15 cellular contexts compared by ENCODE assay signal in the genomic region with DNA sequence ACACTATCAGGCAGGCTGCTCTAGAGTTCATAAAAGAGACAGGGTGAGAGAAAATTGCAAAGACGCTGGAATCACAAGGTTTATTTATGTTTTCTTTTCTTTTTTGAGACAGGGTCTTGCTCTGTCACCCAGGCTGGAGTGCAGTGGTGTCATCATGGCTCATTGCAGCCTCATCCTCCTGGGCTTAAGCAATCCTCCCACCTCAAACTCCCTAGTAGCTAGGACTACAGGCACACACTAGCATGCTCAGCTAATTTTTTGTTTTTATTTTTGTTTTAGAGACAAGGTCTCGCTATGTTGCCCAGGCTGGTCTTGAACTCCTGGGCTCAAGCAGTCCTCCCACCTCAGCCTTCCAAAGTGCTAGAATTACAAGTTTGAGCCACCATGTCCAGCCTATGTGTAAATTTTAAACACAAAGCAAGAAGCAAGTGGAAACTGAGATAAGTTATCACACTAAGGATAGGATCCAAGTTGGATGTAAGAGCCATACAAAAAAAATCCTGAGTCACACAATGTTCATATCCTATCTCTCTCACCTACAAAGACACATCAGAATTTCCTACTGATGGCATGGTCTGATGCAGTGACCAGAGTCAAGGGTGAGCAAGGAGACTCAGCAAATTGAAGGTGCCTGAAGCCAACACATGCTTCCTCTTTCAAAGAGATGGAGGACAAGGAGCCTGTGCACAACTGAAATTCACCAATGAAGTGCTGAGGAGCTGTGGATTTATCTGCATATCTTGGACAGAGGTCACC. TPM values are rescaled to one million over a fixed set of nuclear protein-coding genes. Genes with fewer than 3 reads are reported as not detected.
DNase-seq lines count a peak whose midpoint lies in the region; FAIRE-seq and TF ChIP-seq lines count a peak whose summit lies in the region.
"Had no signal": no experiment of that assay in that cellular context is flagged by ENCODE, and none has a peak within 500 bp of the region (broad histone marks: within the 10 kb centered on the region; RNA-seq: fewer than 3 reads in every experiment).

No MANE protein-coding gene starts in this region.

- H3K36me3 Mint-ChIP-seq in Calu3 (ENCODE audit: insufficient read depth, unreplicated experiment), result peaks cover 17% of the 10 kb centered on the region

- no peak overlapping the region for H3K27ac Mint-ChIP-seq in Calu3 (ENCODE audit: unreplicated experiment)
- H3K27ac Mint-ChIP-seq: CD14-positive monocyte had no signal

- H3K4me3 Mint-ChIP-seq in Calu3 (ENCODE audit: low read depth, unreplicated experiment), result no peak overlapping the region
- H3K4me3 Mint-ChIP-seq: CD14-positive monocyte had no signal

- peaks cover 8% of the 10 kb centered on the region for H3K4me1 Mint-ChIP-seq in Calu3 (ENCODE audit: low read depth, unreplicated experiment)

- intact Hi-C loops in Calu3 (cut with micrococcal nuclease; ENCODE audit: unreplicated experiment), result no loop called here

- H3K27me3 ChIP-seq in bronchial epithelial cell (ENCODE audit: control insufficient read depth, insufficient read depth, low read length), result no peaks in the 10 kb centered on the region

- TF ChIP-seq CTCF in bronchial epithelial cell (IDR thresholded peaks at IDR 0.05; ENCODE audit: insufficient read depth, low read length, severe bottlenecking) (no peak), Calu3 (IDR thresholded peaks at IDR 0.05; ENCODE audit: unreplicated experiment) (no peak)

- no peaks in the 10 kb centered on the region for H3K27me3 Mint-ChIP-seq in Calu3 (ENCODE audit: unreplicated experiment)

- DNase-seq in DMS53 (lab: John Stamatoyannopoulos, UW) (peak; percentile 30), DMS53 treated with DMSO at 0.1 percent for 48 hours (lab: John Stamatoyannopoulos, UW; ENCODE audit: unreplicated experiment) (no peak), OCI-M1 (lab: John Stamatoyannopoulos, UW) (peak; percentile 23), bronchial epithelial cell (ENCODE audit: low read depth) (no peak), occipital lobe (lab: John Stamatoyannopoulos, UW) (no peak), KG1 (lab: John Stamatoyannopoulos, UW) (no peak), Calu3 (no peak)
- DNase-seq: Caco-2; CD8-positive, alpha-beta memory T cell; DMS79; GM23248 had no signal

- BruUV-seq in Calu3 (replicated peaks; lab: Mats Ljungman, UMichigan), result no TSS peak

- FAIRE-seq in bronchial epithelial cell (lab: Jason Lieb, UNC), result peak; percentile 28
- FAIRE-seq: G401.6, GM12891, H54 had no signal

- H3K9me3 Mint-ChIP-seq in Calu3 (ENCODE audit: low read depth, unreplicated experiment), result peaks cover 12% of the 10 kb centered on the region

- CTCF ChIA-PET in Calu3 (lab: Charles Lee), result no interaction called here

- H3K36me3 ChIP-seq in bronchial epithelial cell (ENCODE audit: control insufficient read depth, insufficient read depth, low read length), result no peaks in the 10 kb centered on the region

- no peak overlapping the region for H3K4me3 ChIP-seq in bronchial epithelial cell (ENCODE audit: low read depth, low read length)
- H3K4me3 ChIP-seq: GM23248 had no signal

RNA-seq across cellular contexts. Expression of gene MYL12B, which starts 31.4 kb away (rescaled TPM):
- total RNA-seq in bronchial epithelial cell (610 and 649 TPM in 2 replicates), occipital lobe (156 TPM), Calu3 (2022) (523 and 564 TPM in 2 replicates)

RNA-seq across cellular contexts. Expression of gene MYL12A, which starts 45.8 kb away (rescaled TPM):
- total RNA-seq in bronchial epithelial cell, result 702 and 937 TPM in 2 replicates
- total RNA-seq in occipital lobe, result 49.9 TPM
- 428 and 464 TPM in 2 replicates for total RNA-seq in Calu3 (2022)

Comparison
In these comparisons a context has a peak if more than half of its experiments do, and no peak if none do; other contexts are left out.
1. DNase-seq: peak in DMS53 (single experiment) and OCI-M1 (single experiment); none in DMS53 treated with DMSO at 0.1 percent for 48 hours (single experiment), bronchial epithelial cell (single experiment), occipital lobe (single experiment), KG1 (single experiment) and Calu3 (single experiment).